In the genomic region with DNA sequence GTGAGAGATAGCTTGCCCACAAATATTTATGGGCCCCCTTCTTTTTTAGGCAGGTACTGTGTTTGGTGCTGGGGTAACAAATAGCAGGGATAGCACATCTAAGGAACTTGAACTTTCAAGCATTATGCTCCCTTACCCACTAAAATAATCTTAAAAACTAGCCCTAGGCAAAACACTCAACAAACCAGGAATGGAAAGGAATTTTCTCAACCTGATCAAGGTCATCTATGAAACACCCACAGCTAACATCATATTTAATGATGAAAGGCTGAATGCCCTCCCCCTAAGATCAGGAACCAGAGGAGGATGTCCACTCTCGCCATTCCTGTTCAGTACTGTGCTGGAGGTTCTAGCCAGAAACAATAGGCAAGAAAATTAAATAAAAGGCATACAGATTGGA, we compare ENCODE assay signal across 5 cellular contexts.
"Had no signal": no experiment of that assay in that cellular context is flagged by ENCODE, and none has a peak within 500 bp of the region (broad histone marks: within the 10 kb centered on the region; RNA-seq: fewer than 3 reads in every experiment).

No MANE protein-coding gene starts in this region.

- ATAC-seq: GM23338, K562 had no signal

- H3K4me3 Mint-ChIP-seq: GM23338, H9 had no signal

- DNase-seq: H9, HCEC 1CT, IMR-90 had no signal

- H3K9me3 Mint-ChIP-seq: GM23338 had no signal

- H3K27ac Mint-ChIP-seq: GM23338, H9 had no signal
